In the genomic region with DNA sequence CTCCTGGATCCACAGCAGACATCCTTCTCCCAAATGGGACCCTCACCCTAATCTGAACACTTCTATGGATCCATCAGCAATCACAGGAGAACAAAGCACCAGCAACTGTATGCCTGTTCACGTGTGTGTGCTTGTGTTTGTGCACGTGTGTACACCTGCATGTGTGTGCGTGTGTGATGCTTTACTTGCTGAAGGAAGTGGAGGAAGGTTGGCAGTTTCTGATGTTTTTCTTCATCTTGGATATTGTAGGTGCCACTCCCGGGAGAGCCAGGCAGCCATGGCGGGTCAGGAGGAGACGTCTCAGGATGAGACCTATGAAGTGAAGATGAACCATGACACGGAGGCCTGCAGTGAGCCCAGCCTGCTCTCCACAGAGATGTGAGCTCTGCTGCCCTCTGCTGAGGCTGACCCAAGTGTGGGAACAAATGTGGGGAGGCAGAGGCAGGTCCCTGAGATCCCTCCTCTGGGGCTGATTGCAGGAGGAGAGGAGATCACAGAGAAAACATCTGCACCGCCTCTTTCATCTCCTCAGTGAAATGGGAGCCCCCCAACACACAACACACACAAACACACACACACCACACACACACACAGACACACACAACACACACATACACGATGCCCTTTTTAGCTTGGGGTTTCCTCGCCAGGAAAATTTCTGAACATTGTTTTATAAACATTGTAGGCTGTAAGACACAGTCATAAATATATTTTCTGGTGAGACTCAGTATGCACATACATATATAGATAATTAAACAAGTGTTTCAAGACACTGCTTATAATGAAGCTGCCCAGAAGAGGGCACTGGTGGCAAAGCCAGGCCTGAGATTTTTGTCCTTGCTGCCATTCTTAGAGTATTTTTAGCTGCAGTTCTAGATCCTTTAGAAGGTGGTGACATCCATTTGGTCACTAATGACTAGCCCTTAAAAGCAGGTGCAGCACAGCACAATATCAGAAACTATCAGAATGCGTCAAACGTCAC, we compare ENCODE assay signal across 8 cellular contexts.
DNase-seq lines count a peak whose midpoint lies in the region; ATAC-seq and TF ChIP-seq lines count a peak whose summit lies in the region.

No MANE protein-coding gene starts in this region.

- H3K27ac ChIP-seq in SK-N-SH (ENCODE audit: low read depth in 2 of 2, low read length in 1 of 2) (no peak overlapping the region), mammary epithelial cell (ENCODE audit: insufficient read depth, low read depth, low read length) (no peak overlapping the region), left lung (no peak overlapping the region)

- in situ Hi-C loops in mammary epithelial cell (cut with MboI; ENCODE audit: low sequenced_read_pairs in 2 of 2): no loop called here

- no peaks in the 10 kb centered on the region for H3K36me3 Mint-ChIP-seq in IgD-negative memory B cell

- CTCF ChIA-PET in SK-N-SH (lab: Yijun Ruan, JAX): interaction anchor here (0.6 to 1.8 kb wide), 11 partner anchors 9 to 113 kb away, joined by 3 to 9 read pairs (median 3); no protein-coding TSS in a partner anchor
- CTCF ChIA-PET in mammary epithelial cell (lab: Charles Lee; ENCODE audit: low non-redundant PET): interaction anchor here (0.6 kb wide), 4 partner anchors 57 to 841 kb away, joined by 3 to 11 read pairs (median 5); no protein-coding TSS in a partner anchor

- H3K9me3 Mint-ChIP-seq in IgD-negative memory B cell: no peaks in the 10 kb centered on the region

- POLR2A ChIA-PET in SK-N-SH (lab: Yijun Ruan, JAX): no interaction called here

- peak overlapping the region; percentile 80 to 96 (median 95) for H3K27ac Mint-ChIP-seq in IgD-negative memory B cell

- H3K79me2 ChIP-seq in SK-N-SH (ENCODE audit: insufficient read depth): no peaks in the 10 kb centered on the region
- no peaks in the 10 kb centered on the region for H3K79me2 ChIP-seq in mammary epithelial cell (ENCODE audit: insufficient read depth, low read length)

- 77% methylated on average over 11 of the region's 12 CpGs for WGBS in SK-N-SH (ENCODE audit: low lambda C conversion rate)
- 76% methylated on average over 11 of the region's 12 CpGs for WGBS in mammary epithelial cell (ENCODE audit: low coverage, missing lambda C conversion rate)

- H3K4me2 ChIP-seq in SK-N-SH: no peak overlapping the region
- no peak overlapping the region for H3K4me2 ChIP-seq in mammary epithelial cell (ENCODE audit: insufficient read depth, low read depth, low read length)

- no peaks in the 10 kb centered on the region for H3K9me2 ChIP-seq in SK-N-SH

- intact Hi-C loops in mammary epithelial cell (cut with micrococcal nuclease) (loop anchor here (1.0 to 2.0 kb wide), 3 partner anchors 42 to 131 kb away; no protein-coding TSS in a partner anchor), left lung (cut with DNase I) (no loop called here)

- no TSS peak for BruUV-seq in mammary epithelial cell (replicated peaks; lab: Mats Ljungman, UMichigan)

- H3K27me3 Mint-ChIP-seq in IgD-negative memory B cell: no peaks in the 10 kb centered on the region

- H3K9me3 ChIP-seq in SK-N-SH: no peaks in the 10 kb centered on the region
- no peaks in the 10 kb centered on the region for H3K9me3 ChIP-seq in mammary epithelial cell (replicated peaks; ENCODE audit: insufficient read depth, low read length)
- no peaks in the 10 kb centered on the region for H3K9me3 ChIP-seq in left lung

- H3K27me3 ChIP-seq in SK-N-SH (ENCODE audit: insufficient read depth) (no peaks in the 10 kb centered on the region), mammary epithelial cell (ENCODE audit: insufficient read depth, low read length) (no peaks in the 10 kb centered on the region), left lung (peaks cover 0 to 7% of the 10 kb centered on the region in 2 donors)

- TF ChIP-seq CTCF in SK-N-SH (IDR thresholded peaks at IDR 0.05) (peak; percentile 63), mammary epithelial cell (conservative IDR thresholded peaks at IDR 0.05 in 1 of 2, IDR thresholded peaks at IDR 0.05 in 1 of 2; ENCODE audit: extremely low read depth in 1 of 2, insufficient read depth in 1 of 2, low read depth in 1 of 2, low read length in 2 of 2) (peak; percentile 48 to 67), left lung (IDR thresholded peaks at IDR 0.05) (no peak)

- peak; percentile 43 for ATAC-seq in left lung
- no peak for ATAC-seq in HG02981 (IDR thresholded peaks at IDR 0.05; ENCODE audit: unreplicated experiment)
- no peak for ATAC-seq in GM21423 (IDR thresholded peaks at IDR 0.05; ENCODE audit: unreplicated experiment)

- H2AFZ ChIP-seq in SK-N-SH (ENCODE audit: low read depth): no peak overlapping the region
- no peak overlapping the region for H2AFZ ChIP-seq in mammary epithelial cell (ENCODE audit: low read depth, low read length)

- TF ChIP-seq RAD21 in SK-N-SH (IDR thresholded peaks at IDR 0.05; ENCODE audit: low read length): peak; percentile 61

- H3K9ac ChIP-seq in SK-N-SH (no peak overlapping the region), mammary epithelial cell (ENCODE audit: insufficient read depth, low read length) (no peak overlapping the region)

- H3K4me3 ChIP-seq in SK-N-SH (ENCODE audit: low read depth in 2 of 2, low read length in 1 of 2) (no peak overlapping the region; a peak in 1 of 4 replicates), mammary epithelial cell (replicated peaks in 1 of 3; ENCODE audit: insufficient read depth in 1 of 3, low read depth in 2 of 3, low read length in 3 of 3) (no peak overlapping the region), left lung (no peak overlapping the region)

- H3F3A ChIP-seq in SK-N-SH (replicated peaks; ENCODE audit: insufficient read depth): no peaks in the 10 kb centered on the region

- H4K20me1 ChIP-seq in SK-N-SH (ENCODE audit: insufficient read depth) (no peaks in the 10 kb centered on the region), mammary epithelial cell (ENCODE audit: insufficient read depth, low read length) (no peaks in the 10 kb centered on the region)

- no peak for TF ChIP-seq EP300 in SK-N-SH (IDR thresholded peaks at IDR 0.05; ENCODE audit: borderline replicate concordance in 1 of 2, low read depth in 1 of 2, low read length in 1 of 2)

- peaks cover 6 to 13% (median 6%) of the 10 kb centered on the region in 3 donors for H3K4me1 Mint-ChIP-seq in IgD-negative memory B cell

- H3K4me1 ChIP-seq in SK-N-SH (ENCODE audit: control insufficient read depth in 1 of 2, insufficient read depth in 2 of 2, low read depth in 1 of 2, low read length in 1 of 2) (no peaks in the 10 kb centered on the region), mammary epithelial cell (ENCODE audit: insufficient read depth, low read length) (no peaks in the 10 kb centered on the region), left lung (no peaks in the 10 kb centered on the region)

- peak overlapping the region in 2 of 4 donors; percentile 17 to 54 for H3K4me3 Mint-ChIP-seq in IgD-negative memory B cell

- H3K36me3 ChIP-seq in SK-N-SH (replicated peaks in 1 of 2; ENCODE audit: control insufficient read depth in 1 of 2, insufficient read depth in 2 of 2, low read length in 1 of 2) (no peaks in the 10 kb centered on the region), mammary epithelial cell (ENCODE audit: insufficient read depth, low read length) (no peaks in the 10 kb centered on the region), left lung (no peaks in the 10 kb centered on the region)

- dilution Hi-C loops in mammary epithelial cell (cut with HindIII; ENCODE audit: low sequenced_read_pairs): no loop called here

- DNase-seq in DMS53 treated with DMSO at 0.1 percent for 48 hours (lab: John Stamatoyannopoulos, UW; ENCODE audit: unreplicated experiment) (peak; percentile 42), SK-N-SH (peak; percentile 49), mammary epithelial cell (peak; percentile 15), left lung (no peak)
- no peak for DNase-seq in stimulated activated CD4-positive, alpha-beta T cell treated with anti-CD3 and anti-CD28 coated beads, Interleukin-2, amount 100 ng/mL, for 24 hours

TF ChIP-seq in SK-N-SH, 30 proteins besides CTCF, POLR2A, EP300 and RAD21:
- peak; percentile 27 for TF ChIP-seq SMC3 (IDR thresholded peaks at IDR 0.05; ENCODE audit: low read depth, low read length)
- TF ChIP-seq NFIC (IDR thresholded peaks at IDR 0.05; ENCODE audit: borderline replicate concordance): no peak

Comparison
In these comparisons a context has a peak if more than half of its experiments do, and no peak if none do; other contexts are left out.
1. DNase-seq: peak in DMS53 treated with DMSO at 0.1 percent for 48 hours (single experiment), SK-N-SH (single experiment) and mammary epithelial cell (single experiment); none in left lung (0 of 2) and stimulated activated CD4-positive, alpha-beta T cell treated with anti-CD3 and anti-CD28 coated beads, Interleukin-2, amount 100 ng/mL, for 24 hours (0 of 2).
2. CTCF ChIP-seq: peak in SK-N-SH (single experiment) and mammary epithelial cell (2 of 2); none in left lung (0 of 2).